In genomic region chr10:88943778-88944177, GRCh38 we compare ENCODE assay signal across 26 cellular contexts.
"Had no signal": no experiment of that assay in that cellular context is flagged by ENCODE, and none has a peak within 500 bp of the region (broad histone marks: within the 10 kb centered on the region; RNA-seq: fewer than 3 reads in every experiment).

No MANE protein-coding gene starts in this region.

- H3K27ac Mint-ChIP-seq: activated CD4-positive, alpha-beta T cell treated with anti-CD3 and anti-CD28 coated beads, Interleukin-2, amount 10 ng/mL, durations not matched to agents 7 days and 5 days; activated CD8-positive, alpha-beta memory T cell treated with anti-CD3 and anti-CD28 coated beads, Interleukin-2, amount 10 ng/mL, durations not matched to agents 7 days and 5 days; activated CD8-positive, alpha-beta T cell treated with anti-CD3 and anti-CD28 coated beads for 36 hours; activated naive CD4-positive, alpha-beta T cell treated with anti-CD3 and anti-CD28 coated beads, Interleukin-2, amount 50 U/mL, for 24 hours; activated T-helper 1 cell treated with anti-CD3 and anti-CD28 coated beads, Interleukin-12 subunit alpha, Interleukin-12 subunit beta, Interleukin-2, Interleukin-4 antibody, amounts not matched to agents 30 ng/mL and 10 ng/mL and 1 ng/mL, durations not matched to agents 14 hours and 24 hours and 36 hours; effector memory CD8-positive, alpha-beta T cell; nephron progenitor cell; T-helper 2 cell treated with Interferon-gamma antibody and Interleukin-4, amounts not matched to agents 5 μg/mL and 100 μg/mL, for 36 hours had no signal

- H3K27me3 ChIP-seq: brain microvascular endothelial cell, dorsolateral prefrontal cortex, heart left ventricle, tibial nerve, vagina had no signal

- H3K4me3 Mint-ChIP-seq: activated CD4-positive, alpha-beta T cell treated with anti-CD3 and anti-CD28 coated beads, Interleukin-2, amount 10 ng/mL, durations not matched to agents 7 days and 5 days; activated CD8-positive, alpha-beta memory T cell treated with anti-CD3 and anti-CD28 coated beads, Interleukin-2, amount 10 ng/mL, durations not matched to agents 7 days and 5 days; activated CD8-positive, alpha-beta T cell treated with anti-CD3 and anti-CD28 coated beads for 36 hours; activated naive CD4-positive, alpha-beta T cell treated with anti-CD3 and anti-CD28 coated beads, Interleukin-2, amount 50 U/mL, for 24 hours; activated T-helper 1 cell treated with anti-CD3 and anti-CD28 coated beads, Interleukin-12 subunit alpha, Interleukin-12 subunit beta, Interleukin-2, Interleukin-4 antibody, amounts not matched to agents 30 ng/mL and 10 ng/mL and 1 ng/mL, durations not matched to agents 14 hours and 24 hours and 36 hours; effector memory CD8-positive, alpha-beta T cell; nephron progenitor cell; T-helper 2 cell treated with Interferon-gamma antibody and Interleukin-4, amounts not matched to agents 5 μg/mL and 100 μg/mL, for 36 hours had no signal

- H3K4me1 ChIP-seq: vagina had no signal

- H3K36me3 Mint-ChIP-seq: activated naive CD4-positive, alpha-beta T cell treated with anti-CD3 and anti-CD28 coated beads, Interleukin-2, amount 50 U/mL, for 24 hours had no signal

- ATAC-seq: activated CD4-positive, CD25-positive, alpha-beta regulatory T cell treated with anti-CD3 and anti-CD28 coated beads, Interleukin-2, amount 50 U/mL, for 24 hours; activated CD8-positive, alpha-beta memory T cell treated with anti-CD3 and anti-CD28 coated beads, Interleukin-2, amount 10 ng/mL, durations not matched to agents 7 days and 5 days; activated CD8-positive, alpha-beta T cell treated with anti-CD3 and anti-CD28 coated beads for 36 hours; effector memory CD8-positive, alpha-beta T cell; esophagus mucosa; heart left ventricle had no signal

- DNase-seq: activated CD4-positive, alpha-beta T cell treated with anti-CD3 and anti-CD28 coated beads, Interleukin-2, amount 10 ng/mL, durations not matched to agents 7 days and 5 days; activated CD8-positive, alpha-beta memory T cell treated with anti-CD3 and anti-CD28 coated beads, Interleukin-2, amount 10 ng/mL, durations not matched to agents 7 days and 5 days; activated CD8-positive, alpha-beta T cell treated with anti-CD3 and anti-CD28 coated beads for 36 hours; activated gamma-delta T cell treated with Interleukin-2 at 50 U/mL for 16 hours; activated T-cell treated with anti-CD3 and anti-CD28 coated beads for 4 hours; anterior cingulate cortex; brain microvascular endothelial cell; caudate nucleus; dorsolateral prefrontal cortex; effector memory CD8-positive, alpha-beta T cell; heart left ventricle; left cardiac atrium; mesenchymal stem cell; nephron progenitor cell; posterior cingulate gyrus; retina; stimulated activated CD4-positive, alpha-beta T cell treated with anti-CD3 and anti-CD28 coated beads, Interleukin-2, amount 100 ng/mL, for 48 hours; stimulated activated naive CD4-positive, alpha-beta T cell had no signal

- H3K4me3 ChIP-seq: dorsolateral prefrontal cortex, heart left ventricle, tibial nerve, vagina had no signal

- H3K27me3 Mint-ChIP-seq: activated CD4-positive, alpha-beta T cell treated with anti-CD3 and anti-CD28 coated beads, Interleukin-2, amount 10 ng/mL, durations not matched to agents 7 days and 5 days; activated CD8-positive, alpha-beta memory T cell treated with anti-CD3 and anti-CD28 coated beads, Interleukin-2, amount 10 ng/mL, durations not matched to agents 7 days and 5 days; activated CD8-positive, alpha-beta T cell treated with anti-CD3 and anti-CD28 coated beads for 36 hours; activated naive CD4-positive, alpha-beta T cell treated with anti-CD3 and anti-CD28 coated beads, Interleukin-2, amount 50 U/mL, for 24 hours; effector memory CD8-positive, alpha-beta T cell had no signal

- H3K9me3 Mint-ChIP-seq: activated CD4-positive, alpha-beta T cell treated with anti-CD3 and anti-CD28 coated beads, Interleukin-2, amount 10 ng/mL, durations not matched to agents 7 days and 5 days; activated CD8-positive, alpha-beta T cell treated with anti-CD3 and anti-CD28 coated beads for 36 hours; activated naive CD4-positive, alpha-beta T cell treated with anti-CD3 and anti-CD28 coated beads, Interleukin-2, amount 50 U/mL, for 24 hours; activated T-helper 1 cell treated with anti-CD3 and anti-CD28 coated beads, Interleukin-12 subunit alpha, Interleukin-12 subunit beta, Interleukin-2, Interleukin-4 antibody, amounts not matched to agents 30 ng/mL and 10 ng/mL and 1 ng/mL, durations not matched to agents 14 hours and 24 hours and 36 hours; effector memory CD8-positive, alpha-beta T cell; nephron progenitor cell; T-helper 2 cell treated with Interferon-gamma antibody and Interleukin-4, amounts not matched to agents 5 μg/mL and 100 μg/mL, for 36 hours had no signal

- H3K27ac ChIP-seq: brain microvascular endothelial cell, dorsolateral prefrontal cortex, tibial nerve, vagina, VCaP had no signal

- H3K9me3 ChIP-seq: heart left ventricle, tibial nerve, vagina had no signal
